ENCODE assay signal across 23 cellular contexts in genomic region chrX:129565046-129565649, GRCh38. TPM values are rescaled to one million over a fixed set of nuclear protein-coding genes. Genes with fewer than 3 reads are reported as not detected.
DNase-seq lines count a peak whose midpoint lies in the region; ATAC-seq and TF ChIP-seq lines count a peak whose summit lies in the region.
"Had no signal": no experiment of that assay in that cellular context is flagged by ENCODE, and none has a peak within 500 bp of the region (broad histone marks: within the 10 kb centered on the region; RNA-seq: fewer than 3 reads in every experiment).

No MANE protein-coding gene starts in this region.

- H2AFZ ChIP-seq in osteoblast (ENCODE audit: low read length), result no peak overlapping the region

- no peak overlapping the region for H3K27ac ChIP-seq in osteoblast (ENCODE audit: low read depth, low read length)
- H3K27ac ChIP-seq: C4-2B, right lobe of liver, SJCRH30, vagina, WERI-Rb-1 had no signal

- ATAC-seq in GM19023 (IDR thresholded peaks at IDR 0.05; ENCODE audit: unreplicated experiment), result no peak
- ATAC-seq: right lobe of liver, T-helper 17 cell had no signal

- TF ChIP-seq CTCF in fibroblast of mammary gland (conservative IDR thresholded peaks at IDR 0.05; ENCODE audit: control insufficient read depth, insufficient read depth, low read depth, low read length) (no peak), osteoblast (IDR thresholded peaks at IDR 0.05; ENCODE audit: extremely low read depth, low read depth, low read length) (no peak)

- peak; percentile 3 for DNase-seq in EH (ENCODE audit: low read depth)
- peak; percentile 45 for DNase-seq in NCI-H446 treated with DMSO at 0.1 percent for 48 hours (lab: John Stamatoyannopoulos, UW)
- peak; percentile 7 for DNase-seq in fibroblast of mammary gland (ENCODE audit: low read depth)
- DNase-seq in left kidney (ENCODE audit: low read depth, low spot score), result peak; percentile 24
- DNase-seq in osteoblast (ENCODE audit: insufficient read length, low spot score, missing footprints), result no peak
- no peak for DNase-seq in NCI-H2171 treated with DMSO at 0.1 percent for 48 hours (lab: John Stamatoyannopoulos, UW)
- no peak for DNase-seq in NCI-H1417 treated with DMSO at 0.1 percent for 48 hours (lab: John Stamatoyannopoulos, UW)
- DNase-seq: caudate nucleus, erythroblast, GF-D8, GOT3, immature natural killer cell, MM.1S, NCI-H1694, NCI-H82, right lobe of liver, SJCRH30, T-helper 17 cell, WERI-Rb-1 had no signal

- H3K4me3 ChIP-seq in fibroblast of mammary gland (ENCODE audit: control insufficient read depth, low read depth, low read length) (no peak overlapping the region), osteoblast (ENCODE audit: insufficient read depth, low read length) (no peak overlapping the region)
- H3K4me3 ChIP-seq: lung, right lobe of liver, SJCRH30, vagina had no signal

- no peaks in the 10 kb centered on the region for H3K27me3 ChIP-seq in osteoblast (ENCODE audit: insufficient read depth, low read length)
- H3K27me3 ChIP-seq: right lobe of liver, SJCRH30, vagina had no signal

- no peaks in the 10 kb centered on the region for H4K20me1 ChIP-seq in osteoblast (ENCODE audit: insufficient read depth, low read length)

- no peaks in the 10 kb centered on the region for H3K79me2 ChIP-seq in osteoblast (ENCODE audit: insufficient read depth, low read length)

- no peaks in the 10 kb centered on the region for H3K9me3 ChIP-seq in osteoblast (ENCODE audit: low read depth, low read length)
- H3K9me3 ChIP-seq: right lobe of liver, SJCRH30, vagina had no signal

- H3K36me3 ChIP-seq in osteoblast (ENCODE audit: insufficient read depth, low read length), result peaks cover 13% of the 10 kb centered on the region
- H3K36me3 ChIP-seq: SJCRH30 had no signal

- H3K4me2 ChIP-seq in osteoblast (ENCODE audit: insufficient read depth, low read length), result no peak overlapping the region

- H3K4me1 ChIP-seq in osteoblast (ENCODE audit: insufficient read depth, low read length), result no peaks in the 10 kb centered on the region
- H3K4me1 ChIP-seq: right lobe of liver, SJCRH30, vagina had no signal

RNA-seq across cellular contexts. Expression of gene OCRL, which starts 25.1 kb away (rescaled TPM):
- total RNA-seq in osteoblast, result 18.1 and 18.9 TPM in 2 replicates

RNA-seq across cellular contexts. Expression of gene SMARCA1, which starts 41.9 kb away (rescaled TPM):
- 44.8 and 58.6 TPM in 2 replicates for total RNA-seq in osteoblast

Comparison
In these comparisons a context has a peak if more than half of its experiments do, and no peak if none do; other contexts are left out.
1. DNase-seq: peak in EH (single experiment), NCI-H446 treated with DMSO at 0.1 percent for 48 hours (single experiment), fibroblast of mammary gland (single experiment) and left kidney (single experiment); none in osteoblast (single experiment), NCI-H2171 treated with DMSO at 0.1 percent for 48 hours (single experiment) and NCI-H1417 treated with DMSO at 0.1 percent for 48 hours (single experiment).